In the genomic region with DNA sequence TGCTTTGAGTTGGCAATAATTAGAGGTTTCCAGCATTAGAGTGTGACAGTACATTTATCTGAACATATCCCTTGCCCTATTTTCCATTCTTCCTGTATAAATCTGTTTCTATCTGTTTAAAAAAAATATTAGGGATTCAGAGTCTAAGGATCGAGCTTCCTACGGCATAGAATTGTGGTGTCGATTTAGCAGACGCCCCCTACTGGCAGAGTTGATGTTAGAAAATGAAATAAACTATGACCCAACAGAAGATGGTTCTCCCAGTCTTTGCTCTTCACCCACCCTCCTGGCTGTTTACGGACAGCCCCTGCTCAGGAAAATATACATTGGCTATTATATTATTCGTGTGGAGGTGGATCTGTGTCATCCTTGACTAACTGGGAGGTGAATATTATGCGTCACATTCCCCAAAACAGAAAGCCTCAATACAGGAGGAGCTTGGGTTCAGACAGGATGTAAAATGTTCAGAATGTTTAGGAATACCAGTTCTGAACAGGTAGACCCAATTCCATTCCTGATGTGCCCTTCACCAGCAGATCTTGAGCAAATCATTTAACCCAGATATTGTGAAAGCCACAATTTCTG, we compare ENCODE assay signal across 8 cellular contexts. TPM values are rescaled to one million over a fixed set of nuclear protein-coding genes. Genes with fewer than 3 reads are reported as not detected.
DNase-seq lines count a peak whose midpoint lies in the region; ATAC-seq, FAIRE-seq and TF ChIP-seq lines count a peak whose summit lies in the region.

No MANE protein-coding gene starts in this region.

- no peak for TF ChIP-seq POLR2A in thyroid gland (IDR thresholded peaks at IDR 0.05)

- DNase-seq in AG04450 (ENCODE audit: low read depth, low spot score) (no peak), GM06990 (ENCODE audit: extremely low read depth, insufficient read length) (no peak), RPMI8226 (peak; percentile 63), astrocyte of the hippocampus (ENCODE audit: low read depth, low spot score) (peak; percentile 33), left kidney (ENCODE audit: low read depth, low spot score) (peak; percentile 43), thyroid gland (peak; percentile 5 to 33), frontal cortex (ENCODE audit: low spot score in 2 of 2) (no peak)

- peak; percentile 48 for ATAC-seq in HG03159 (IDR thresholded peaks at IDR 0.05; ENCODE audit: unreplicated experiment)

- no peaks in the 10 kb centered on the region for H3K4me1 ChIP-seq in thyroid gland

- CTCF ChIA-PET in AG04450 (lab: Charles Lee), result interaction anchor here (0.5 to 10.3 kb wide), 30 partner anchors 11 to 1967 kb away, joined by 3 to 299 read pairs (median 6); partner anchors contain the start of gene ERMN

- no peaks in the 10 kb centered on the region for H3K36me3 ChIP-seq in GM06990 (ENCODE audit: control insufficient read depth, insufficient read depth, low read length)
- no peaks in the 10 kb centered on the region for H3K36me3 ChIP-seq in thyroid gland

- TF ChIP-seq CTCF in AG04450 (IDR thresholded peaks at IDR 0.05; ENCODE audit: low read depth, low read length) (peak; percentile 76), GM06990 (IDR thresholded peaks at IDR 0.05; ENCODE audit: insufficient read depth, low read length, poor library complexity, severe bottlenecking) (peak; percentile 73), thyroid gland (IDR thresholded peaks at IDR 0.05) (peak in 5 of 6 experiments; percentile 16 to 67 (median 44))

- H3K9me3 ChIP-seq in AG04450 (ENCODE audit: control insufficient read depth, insufficient read depth, low read length), result no peaks in the 10 kb centered on the region
- H3K9me3 ChIP-seq in thyroid gland, result no peaks in the 10 kb centered on the region

- no peaks in the 10 kb centered on the region for H3K27me3 ChIP-seq in AG04450 (ENCODE audit: control insufficient read depth, insufficient read depth, low read length)
- H3K27me3 ChIP-seq in GM06990 (replicated peaks; ENCODE audit: control insufficient read depth, insufficient read depth, low read length), result no peaks in the 10 kb centered on the region
- no peaks in the 10 kb centered on the region for H3K27me3 ChIP-seq in thyroid gland

- H3K4me3 ChIP-seq in AG04450 (ENCODE audit: low read depth, low read length) (no peak overlapping the region), GM06990 (replicated peaks; ENCODE audit: low read depth, low read length) (no peak overlapping the region), thyroid gland (replicated peaks in 1 of 3) (no peak overlapping the region)

- H3K27ac ChIP-seq in AG04450 (ENCODE audit: low read depth, low read length) (no peak overlapping the region), thyroid gland (no peak overlapping the region)

- intact Hi-C loops in thyroid gland (cut with DNase I), result no loop called here

- 27 to 30% methylated on average over 7 of the region's 7 CpGs for WGBS in thyroid gland, 2 donors

- FAIRE-seq in frontal cortex (lab: Jason Lieb, UNC), result no peak

- POLR2A ChIA-PET in AG04450 (lab: Yijun Ruan, JAX), result no interaction called here

RNA-seq across cellular contexts. Expression of gene ERMN, which starts 10.6 kb away (rescaled TPM):
- polyA plus RNA-seq in AG04450 (2011; rRNA removed), result not detected in 2 replicates
- not detected in 2 replicates for polyA minus RNA-seq in AG04450 (2011; rRNA and poly(A)+ RNA removed)
- under 1 TPM in 1 of 4 donors, not detected in 3; 0.49 TPM for total RNA-seq in thyroid gland
- total RNA-seq in frontal cortex, result under 0.01 TPM

Comparison
In these comparisons a context has a peak if more than half of its experiments do, and no peak if none do; other contexts are left out.
1. DNase-seq: peak in RPMI8226 (single experiment), astrocyte of the hippocampus (single experiment), left kidney (single experiment) and thyroid gland (2 of 2); none in AG04450 (single experiment), GM06990 (single experiment) and frontal cortex (0 of 2).
2. Peak in every context shown above with its lines, with median percentiles within 50 percentile points of each other: CTCF ChIP-seq.